27 cellular contexts compared by ENCODE assay signal in genomic region chr1:5491207-5491904, GRCh38.
"Had no signal": no experiment of that assay in that cellular context is flagged by ENCODE, and none has a peak within 500 bp of the region (broad histone marks: within the 10 kb centered on the region; RNA-seq: fewer than 3 reads in every experiment).

No MANE protein-coding gene starts in this region.

- H3K36me3 ChIP-seq: SJSA1 had no signal

- H3K9ac ChIP-seq: KMS-11, SK-N-SH had no signal

- DNase-seq: Karpas-422, KBM-7, MM.1S, MV-4-11, NCI-H1092, NCI-H1105, NCI-H1417 treated with DMSO at 0.1 percent for 48 hours, NCI-H1436 treated with DMSO at 0.1 percent for 48 hours, NCI-H1694 treated with DMSO at 0.1 percent for 48 hours, NCI-H187 treated with DMSO at 0.1 percent for 48 hours, NCI-H2029, NCI-H2081, NCI-H2171 treated with DMSO at 0.1 percent for 48 hours, NCI-H2227 treated with DMSO at 0.1 percent for 48 hours, NCI-H345, NCI-H446, NCI-H510A treated with DMSO at 0.1 percent for 48 hours, NCI-H524 treated with DMSO at 0.1 percent for 48 hours, NCI-H526 treated with DMSO at 0.1 percent for 48 hours, NCI-H774, PC-9, Right ventricle myocardium superior, SHP77 treated with DMSO at 0.1 percent for 48 hours, SK-N-SH had no signal

- ATAC-seq: Panc1 had no signal

- H3K4me1 ChIP-seq: SJSA1 had no signal

- H3K27ac ChIP-seq: KMS-11, PC-9, SJSA1 had no signal

- H3K27me3 ChIP-seq: SJSA1 had no signal

- H3K4me2 ChIP-seq: KMS-11, PC-9, SK-N-SH had no signal

- H3K9me3 ChIP-seq: SJSA1, SK-N-SH had no signal

- H2AFZ ChIP-seq: PC-9 had no signal

- H3K4me3 ChIP-seq: PC-9, SJSA1 had no signal
